1 cellular context compared by ENCODE assay signal in genomic region chr5:140401362-140402257, GRCh38.
A peak's percentile ranks its signal among the peaks of the same experiment; 100 is the strongest.
TF ChIP-seq lines count a peak whose summit lies in the region.

ANKHD1 (plus strand) TSS chr5:140401833; CDS start chr5:140401968, 135 bp downstream.

TF ChIP-seq in HEK293, 187 proteins besides CTCF, POLR2A, EP300 and RAD21 (continued from another document and continues in another):
- TF ChIP-seq ZNF76 (tag by site-specific recombination; IDR thresholded peaks at IDR 0.05; ENCODE audit: borderline replicate concordance, low read depth) (peak; percentile 79), SCRT2 (tag by site-specific recombination; IDR thresholded peaks at IDR 0.05) (peak; percentile 75), ZNF146 (tag by site-specific recombination; IDR thresholded peaks at IDR 0.05) (0 out of 2 replicates have a peak, but pooled peaks have one; percentile 13), BCL11A (tag by site-specific recombination; IDR thresholded peaks at IDR 0.05; ENCODE audit: low read depth) (peak; percentile 48; the same call in 1 of the 2 replicates), ZNF175 (tag by site-specific recombination; IDR thresholded peaks at IDR 0.05) (no peak), ZBTB26 (tag by site-specific recombination; optimal IDR thresholded peaks at IDR 0.05) (peak; percentile 96), ZNF747 (tag by site-specific recombination; IDR thresholded peaks at IDR 0.05) (no peak), ZNF19 (tag by site-specific recombination; IDR thresholded peaks at IDR 0.05; ENCODE audit: low read depth) (no peak), HOXD13 (CRISPR knock-in tag; IDR thresholded peaks at IDR 0.05; ENCODE audit: borderline replicate concordance) (no peak), KLF7 (tag by site-specific recombination; IDR thresholded peaks at IDR 0.05; ENCODE audit: borderline replicate concordance) (no peak), KLF16 (tag by site-specific recombination; IDR thresholded peaks at IDR 0.05) (peak; percentile 83), ZNF558 (tag by site-specific recombination; IDR thresholded peaks at IDR 0.05) (no peak; the same call in 1 of the 2 replicates), ZBTB20 (tag by site-specific recombination; IDR thresholded peaks at IDR 0.05) (no peak; the same call in 1 of the 2 replicates), ZNF394 (tag by site-specific recombination; IDR thresholded peaks at IDR 0.05; ENCODE audit: borderline replicate concordance) (peak; percentile 74; the same call in 1 of the 2 replicates), KLF9 (tag by site-specific recombination; IDR thresholded peaks at IDR 0.05; ENCODE audit: low read depth) (peak; percentile 35; the same call in 1 of the 2 replicates), KLF1 (tag by site-specific recombination; IDR thresholded peaks at IDR 0.05) (0 out of 2 replicates have a peak, but pooled peaks have one; percentile 25), ZNF785 (tag by site-specific recombination; IDR thresholded peaks at IDR 0.05) (no peak; the same call in 1 of the 2 replicates), KLF10 (tag by site-specific recombination; IDR thresholded peaks at IDR 0.05) (0 out of 2 replicates have a peak, but pooled peaks have one; percentile 32), BCL6B (tag by site-specific recombination; IDR thresholded peaks at IDR 0.05) (no peak), ZNF843 (tag by site-specific recombination; IDR thresholded peaks at IDR 0.05) (peak; percentile 19; the same call in 1 of the 2 replicates), ZNF549 (tag by site-specific recombination; IDR thresholded peaks at IDR 0.05) (no peak), ZNF792 (tag by site-specific recombination; IDR thresholded peaks at IDR 0.05) (no peak), ZNF529 (tag by site-specific recombination; IDR thresholded peaks at IDR 0.05; ENCODE audit: insufficient replicate concordance) (no peak), ZNF221 (tag by site-specific recombination; IDR thresholded peaks at IDR 0.05; ENCODE audit: borderline replicate concordance) (no peak), EGR2 (tag by site-specific recombination; IDR thresholded peaks at IDR 0.05; ENCODE audit: low read depth) (peak; percentile 42), FEZF1 (tag by site-specific recombination; IDR thresholded peaks at IDR 0.05) (no peak; the same call in 1 of the 2 replicates), ZFP69B (tag by site-specific recombination; IDR thresholded peaks at IDR 0.05) (peak; percentile 33; the same call in 1 of the 2 replicates), ZNF24 (tag by site-specific recombination; IDR thresholded peaks at IDR 0.05) (peak; percentile 60; the same call in 1 of the 2 replicates), SP3 (tag by site-specific recombination; IDR thresholded peaks at IDR 0.05) (peak; percentile 90), ZNF768 (tag by site-specific recombination; IDR thresholded peaks at IDR 0.05) (no peak), ZNF174 (tag by site-specific recombination; IDR thresholded peaks at IDR 0.05) (no peak), ZNF501 (tag by site-specific recombination; IDR thresholded peaks at IDR 0.05) (peak; percentile 69; the same call in 1 of the 2 replicates), ZNF202 (tag by site-specific recombination; IDR thresholded peaks at IDR 0.05; ENCODE audit: borderline replicate concordance) (no peak), ZNF510 (tag by site-specific recombination; IDR thresholded peaks at IDR 0.05; ENCODE audit: insufficient replicate concordance) (no peak), ZBTB21 (tag by site-specific recombination; IDR thresholded peaks at IDR 0.05) (0 out of 2 replicates have a peak, but pooled peaks have one; percentile 11), ZNF514 (tag by site-specific recombination; IDR thresholded peaks at IDR 0.05) (no peak), ZBTB44 (tag by site-specific recombination; IDR thresholded peaks at IDR 0.05) (no peak), ZNF148 (tag by site-specific recombination; IDR thresholded peaks at IDR 0.05; ENCODE audit: borderline replicate concordance) (peak; percentile 17; the same call in 1 of the 2 replicates), ZNF132 (tag by site-specific recombination; IDR thresholded peaks at IDR 0.05; ENCODE audit: borderline replicate concordance) (no peak), ZNF2 (tag by site-specific recombination; IDR thresholded peaks at IDR 0.05) (peak; percentile 53; the same call in 1 of the 2 replicates), ZNF354C (tag by site-specific recombination; IDR thresholded peaks at IDR 0.05; ENCODE audit: borderline replicate concordance, low read depth) (no peak), GLIS1 (tag by site-specific recombination; IDR thresholded peaks at IDR 0.05) (peak; percentile 27), ZNF692 (tag by site-specific recombination; IDR thresholded peaks at IDR 0.05) (peak; percentile 31; the same call in 1 of the 2 replicates), SETDB1 (IDR thresholded peaks at IDR 0.05; ENCODE audit: insufficient read length, low read length) (no peak), ZNF600 (tag by site-specific recombination; IDR thresholded peaks at IDR 0.05) (peak; percentile 38), HOXA7 (CRISPR knock-in tag; IDR thresholded peaks at IDR 0.05; ENCODE audit: borderline replicate concordance) (no peak), ZFHX2 (tag by site-specific recombination; conservative IDR thresholded peaks at IDR 0.05) (peak; percentile 78), IKZF3 (tag by site-specific recombination; IDR thresholded peaks at IDR 0.05) (no peak)
- TF ChIP-seq, protein P1, sequence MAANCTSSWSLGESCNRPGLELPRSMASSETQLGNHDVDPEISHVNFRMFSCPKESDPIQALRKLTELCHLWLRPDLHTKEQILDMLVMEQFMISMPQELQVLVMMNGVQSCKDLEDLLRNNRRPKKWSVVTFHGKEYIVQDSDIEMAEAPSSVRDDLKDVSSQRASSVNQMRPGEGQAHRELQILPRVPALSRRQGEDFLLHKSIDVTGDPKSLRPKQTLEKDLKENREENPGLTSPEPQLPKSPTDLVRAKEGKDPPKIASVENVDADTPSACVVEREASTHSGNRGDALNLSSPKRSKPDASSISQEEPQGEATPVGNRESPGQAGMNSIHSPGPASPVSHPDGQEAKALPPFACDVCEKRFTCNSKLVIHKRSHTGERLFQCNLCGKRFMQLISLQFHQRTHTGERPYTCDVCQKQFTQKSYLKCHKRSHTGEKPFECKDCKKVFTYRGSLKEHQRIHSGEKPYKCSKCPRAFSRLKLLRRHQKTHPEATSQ (tag by site-specific recombination; IDR thresholded peaks at IDR 0.05), result peak; percentile 31; the same call in 1 of the 2 replicates
- TF ChIP-seq, protein P2, sequence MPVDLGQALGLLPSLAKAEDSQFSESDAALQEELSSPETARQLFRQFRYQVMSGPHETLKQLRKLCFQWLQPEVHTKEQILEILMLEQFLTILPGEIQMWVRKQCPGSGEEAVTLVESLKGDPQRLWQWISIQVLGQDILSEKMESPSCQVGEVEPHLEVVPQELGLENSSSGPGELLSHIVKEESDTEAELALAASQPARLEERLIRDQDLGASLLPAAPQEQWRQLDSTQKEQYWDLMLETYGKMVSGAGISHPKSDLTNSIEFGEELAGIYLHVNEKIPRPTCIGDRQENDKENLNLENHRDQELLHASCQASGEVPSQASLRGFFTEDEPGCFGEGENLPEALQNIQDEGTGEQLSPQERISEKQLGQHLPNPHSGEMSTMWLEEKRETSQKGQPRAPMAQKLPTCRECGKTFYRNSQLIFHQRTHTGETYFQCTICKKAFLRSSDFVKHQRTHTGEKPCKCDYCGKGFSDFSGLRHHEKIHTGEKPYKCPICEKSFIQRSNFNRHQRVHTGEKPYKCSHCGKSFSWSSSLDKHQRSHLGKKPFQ (tag by site-specific recombination; IDR thresholded peaks at IDR 0.05), result no peak
- TF ChIP-seq, protein P3, sequence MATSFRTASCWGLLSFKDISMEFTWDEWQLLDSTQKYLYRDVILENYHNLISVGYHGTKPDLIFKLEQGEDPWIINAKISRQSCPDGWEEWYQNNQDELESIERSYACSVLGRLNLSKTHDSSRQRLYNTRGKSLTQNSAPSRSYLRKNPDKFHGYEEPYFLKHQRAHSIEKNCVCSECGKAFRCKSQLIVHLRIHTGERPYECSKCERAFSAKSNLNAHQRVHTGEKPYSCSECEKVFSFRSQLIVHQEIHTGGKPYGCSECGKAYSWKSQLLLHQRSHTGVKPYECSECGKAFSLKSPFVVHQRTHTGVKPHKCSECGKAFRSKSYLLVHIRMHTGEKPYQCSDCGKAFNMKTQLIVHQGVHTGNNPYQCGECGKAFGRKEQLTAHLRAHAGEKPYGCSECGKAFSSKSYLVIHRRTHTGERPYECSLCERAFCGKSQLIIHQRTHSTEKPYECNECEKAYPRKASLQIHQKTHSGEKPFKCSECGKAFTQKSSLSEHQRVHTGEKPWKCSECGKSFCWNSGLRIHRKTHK (tag by site-specific recombination; IDR thresholded peaks at IDR 0.05), result no peak
- TF ChIP-seq, protein P4, sequence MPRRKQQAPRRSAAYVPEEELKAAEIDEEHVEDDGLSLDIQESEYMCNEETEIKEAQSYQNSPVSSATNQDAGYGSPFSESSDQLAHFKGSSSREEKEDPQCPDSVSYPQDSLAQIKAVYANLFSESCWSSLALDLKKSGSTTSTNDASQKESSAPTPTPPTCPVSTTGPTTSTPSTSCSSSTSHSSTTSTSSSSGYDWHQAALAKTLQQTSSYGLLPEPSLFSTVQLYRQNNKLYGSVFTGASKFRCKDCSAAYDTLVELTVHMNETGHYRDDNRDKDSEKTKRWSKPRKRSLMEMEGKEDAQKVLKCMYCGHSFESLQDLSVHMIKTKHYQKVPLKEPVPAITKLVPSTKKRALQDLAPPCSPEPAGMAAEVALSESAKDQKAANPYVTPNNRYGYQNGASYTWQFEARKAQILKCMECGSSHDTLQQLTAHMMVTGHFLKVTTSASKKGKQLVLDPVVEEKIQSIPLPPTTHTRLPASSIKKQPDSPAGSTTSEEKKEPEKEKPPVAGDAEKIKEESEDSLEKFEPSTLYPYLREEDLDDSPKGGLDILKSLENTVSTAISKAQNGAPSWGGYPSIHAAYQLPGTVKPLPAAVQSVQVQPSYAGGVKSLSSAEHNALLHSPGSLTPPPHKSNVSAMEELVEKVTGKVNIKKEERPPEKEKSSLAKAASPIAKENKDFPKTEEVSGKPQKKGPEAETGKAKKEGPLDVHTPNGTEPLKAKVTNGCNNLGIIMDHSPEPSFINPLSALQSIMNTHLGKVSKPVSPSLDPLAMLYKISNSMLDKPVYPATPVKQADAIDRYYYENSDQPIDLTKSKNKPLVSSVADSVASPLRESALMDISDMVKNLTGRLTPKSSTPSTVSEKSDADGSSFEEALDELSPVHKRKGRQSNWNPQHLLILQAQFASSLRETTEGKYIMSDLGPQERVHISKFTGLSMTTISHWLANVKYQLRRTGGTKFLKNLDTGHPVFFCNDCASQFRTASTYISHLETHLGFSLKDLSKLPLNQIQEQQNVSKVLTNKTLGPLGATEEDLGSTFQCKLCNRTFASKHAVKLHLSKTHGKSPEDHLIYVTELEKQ (tag by site-specific recombination; IDR thresholded peaks at IDR 0.05; ENCODE audit: borderline replicate concordance), result no peak
